ENCODE assay signal across 17 cellular contexts in the genomic region with DNA sequence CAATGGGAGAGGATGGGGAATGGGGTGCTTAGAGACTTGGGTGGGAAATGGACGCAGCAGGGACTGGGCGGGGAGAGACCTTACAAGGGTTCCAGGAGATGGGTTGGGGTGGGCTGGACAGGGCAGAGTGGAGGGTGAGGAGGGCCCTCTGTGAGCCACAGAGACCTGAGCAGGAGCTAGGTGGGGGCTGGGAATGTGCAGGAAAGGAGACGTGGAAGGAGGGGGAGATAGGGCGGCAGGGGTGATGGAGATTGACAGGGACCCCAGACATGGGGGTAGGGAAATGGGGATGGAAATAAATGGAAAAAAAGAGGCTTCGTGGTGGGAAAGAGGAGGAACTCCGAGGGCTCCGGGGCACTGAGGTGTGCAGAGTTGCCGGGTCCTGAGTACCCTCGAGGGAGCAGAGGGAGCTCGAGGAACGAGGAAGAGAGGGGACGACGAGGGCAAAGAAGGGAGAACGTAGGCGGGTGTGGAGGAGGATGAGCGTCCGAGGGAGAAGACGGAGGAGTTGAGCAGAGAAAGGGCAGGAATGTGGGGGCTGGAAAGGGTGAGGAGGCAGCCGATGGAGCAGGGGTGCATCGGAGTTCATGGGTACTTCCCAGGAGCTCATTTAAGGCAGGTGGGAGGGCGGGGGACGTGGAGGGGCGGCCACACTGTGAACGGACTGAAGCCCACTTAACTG. TPM values are rescaled to one million over a fixed set of nuclear protein-coding genes. Genes with fewer than 3 reads are reported as not detected.
"Had no signal": no experiment of that assay in that cellular context is flagged by ENCODE, and none has a peak within 500 bp of the region (broad histone marks: within the 10 kb centered on the region; RNA-seq: fewer than 3 reads in every experiment).

No MANE protein-coding gene starts in this region.

- H3K4me3 Mint-ChIP-seq: activated B cell treated with CpG ODN at 0.5 μM for 24 hours; activated CD4-positive, alpha-beta memory T cell treated with anti-CD3 and anti-CD28 coated beads, Interleukin-2, amount 10 ng/mL, durations not matched to agents 7 days and 5 days; natural killer cell treated with Interleukin-12 subunit alpha and Interleukin-12 subunit beta and Interleukin-15 and Interleukin-18, amount 100 ng/mL, for 72 hours; stimulated activated naive CD8-positive, alpha-beta T cell treated with anti-CD3 and anti-CD28 coated beads, Interleukin-15, amount 100 ng/mL, for 72 hours; type B pancreatic cell had no signal

- H3K4me1 Mint-ChIP-seq: activated B cell treated with CpG ODN at 0.5 μM for 24 hours had no signal

- H3K4me2 ChIP-seq: hepatocyte had no signal

- H3K9me3 ChIP-seq: adrenal gland, lower lobe of right lung, suprapubic skin had no signal

- H3K9me3 Mint-ChIP-seq: activated B cell treated with CpG ODN at 0.5 μM for 24 hours; activated CD4-positive, alpha-beta memory T cell treated with anti-CD3 and anti-CD28 coated beads, Interleukin-2, amount 10 ng/mL, durations not matched to agents 7 days and 5 days; activated naive CD4-positive, alpha-beta T cell treated with anti-CD3 and anti-CD28 coated beads, Interleukin-2, amount 50 U/mL, for 72 hours; natural killer cell treated with Interleukin-12 subunit alpha and Interleukin-12 subunit beta and Interleukin-15 and Interleukin-18, amount 100 ng/mL, for 72 hours; stimulated activated naive CD8-positive, alpha-beta T cell treated with anti-CD3 and anti-CD28 coated beads, Interleukin-15, amount 100 ng/mL, for 72 hours; type B pancreatic cell had no signal

- DNase-seq: activated B cell treated with CpG ODN at 0.5 μM for 24 hours; activated CD4-positive, alpha-beta memory T cell treated with anti-CD3 and anti-CD28 coated beads, Interleukin-2, amount 10 ng/mL, durations not matched to agents 7 days and 5 days; activated effector memory CD4-positive, alpha-beta T cell treated with anti-CD3 and anti-CD28 coated beads, Interleukin-2, amount 50 U/mL, for 16 hours; adrenal gland; dorsolateral prefrontal cortex; foreskin fibroblast; lower lobe of right lung; stimulated activated naive CD8-positive, alpha-beta T cell treated with anti-CD3 and anti-CD28 coated beads, Interleukin-15, amount 100 ng/mL, for 72 hours had no signal

- H3K36me3 ChIP-seq: adrenal gland, lower lobe of right lung, suprapubic skin had no signal

- H3K36me3 Mint-ChIP-seq: activated naive CD4-positive, alpha-beta T cell treated with anti-CD3 and anti-CD28 coated beads, Interleukin-2, amount 50 U/mL, for 72 hours; natural killer cell treated with Interleukin-12 subunit alpha and Interleukin-12 subunit beta and Interleukin-15 and Interleukin-18, amount 100 ng/mL, for 72 hours; type B pancreatic cell had no signal

- H2AFZ ChIP-seq: hepatocyte had no signal

- H3K79me2 ChIP-seq: hepatocyte had no signal

- ATAC-seq: activated naive CD4-positive, alpha-beta T cell treated with anti-CD3 and anti-CD28 coated beads, Interleukin-2, amount 50 U/mL, for 72 hours; natural killer cell treated with Interleukin-12 subunit alpha and Interleukin-12 subunit beta and Interleukin-15 and Interleukin-18, amount 100 ng/mL, for 72 hours; stimulated activated naive CD8-positive, alpha-beta T cell treated with anti-CD3 and anti-CD28 coated beads, Interleukin-15, amount 100 ng/mL, for 72 hours had no signal

- H3K4me3 ChIP-seq: adrenal gland, dorsolateral prefrontal cortex, hepatocyte, lower lobe of right lung, skin epidermis, suprapubic skin had no signal

- H3K27ac ChIP-seq: adrenal gland, dorsolateral prefrontal cortex, epithelial cell of prostate, hepatocyte, lower lobe of right lung, skin epidermis, suprapubic skin had no signal

- H3K27ac Mint-ChIP-seq: activated B cell treated with CpG ODN at 0.5 μM for 24 hours; activated CD4-positive, alpha-beta memory T cell treated with anti-CD3 and anti-CD28 coated beads, Interleukin-2, amount 10 ng/mL, durations not matched to agents 7 days and 5 days; activated naive CD4-positive, alpha-beta T cell treated with anti-CD3 and anti-CD28 coated beads, Interleukin-2, amount 50 U/mL, for 72 hours; natural killer cell treated with Interleukin-12 subunit alpha and Interleukin-12 subunit beta and Interleukin-15 and Interleukin-18, amount 100 ng/mL, for 72 hours; progenitor cell of endocrine pancreas; stimulated activated naive CD8-positive, alpha-beta T cell treated with anti-CD3 and anti-CD28 coated beads, Interleukin-15, amount 100 ng/mL, for 72 hours; type B pancreatic cell had no signal

- H3K27me3 ChIP-seq: adrenal gland, dorsolateral prefrontal cortex, hepatocyte had no signal

- H3K4me1 ChIP-seq: adrenal gland, lower lobe of right lung, suprapubic skin had no signal

- H3K27me3 Mint-ChIP-seq: natural killer cell treated with Interleukin-12 subunit alpha and Interleukin-12 subunit beta and Interleukin-15 and Interleukin-18, amount 100 ng/mL, for 72 hours; stimulated activated naive CD8-positive, alpha-beta T cell treated with anti-CD3 and anti-CD28 coated beads, Interleukin-15, amount 100 ng/mL, for 72 hours had no signal

RNA-seq across cellular contexts. Expression of a gene that starts 2.1 kb away (rescaled TPM):
- total RNA-seq: activated B cell treated with CpG ODN at 0.5 μM for 24 hours; activated CD4-positive, alpha-beta memory T cell treated with anti-CD3 and anti-CD28 coated beads, Interleukin-2, amount 10 ng/mL, durations not matched to agents 7 days and 5 days; activated naive CD4-positive, alpha-beta T cell treated with anti-CD3 and anti-CD28 coated beads, Interleukin-2, amount 50 U/mL, for 72 hours; hepatocyte; lower lobe of right lung; natural killer cell treated with Interleukin-12 subunit alpha and Interleukin-12 subunit beta and Interleukin-15 and Interleukin-18, amount 100 ng/mL, for 72 hours; osteoblast; progenitor cell of endocrine pancreas; suprapubic skin had no signal
- polyA plus RNA-seq: hepatocyte had no signal

RNA-seq across cellular contexts. Expression of a gene that starts 33.9 kb away (rescaled TPM):
- total RNA-seq: activated B cell treated with CpG ODN at 0.5 μM for 24 hours; activated CD4-positive, alpha-beta memory T cell treated with anti-CD3 and anti-CD28 coated beads, Interleukin-2, amount 10 ng/mL, durations not matched to agents 7 days and 5 days; activated naive CD4-positive, alpha-beta T cell treated with anti-CD3 and anti-CD28 coated beads, Interleukin-2, amount 50 U/mL, for 72 hours; lower lobe of right lung; natural killer cell treated with Interleukin-12 subunit alpha and Interleukin-12 subunit beta and Interleukin-15 and Interleukin-18, amount 100 ng/mL, for 72 hours; osteoblast; progenitor cell of endocrine pancreas had no signal
